In genomic region chr22:43109921-43110443, GRCh38 we compare ENCODE assay signal across 8 cellular contexts. TPM values are rescaled to one million over a fixed set of nuclear protein-coding genes. Genes with fewer than 3 reads are reported as not detected.
DNase-seq lines count a peak whose midpoint lies in the region; ATAC-seq, FAIRE-seq and TF ChIP-seq lines count a peak whose summit lies in the region.

No MANE protein-coding gene starts in this region.

- H2AK9ac ChIP-seq in IMR-90 (replicated peaks; ENCODE audit: low read depth, low read length, poor library complexity), result peak overlapping the region; percentile 7

- H4K91ac ChIP-seq in IMR-90 (ENCODE audit: insufficient read depth, low read depth, low read length), result no peak overlapping the region

- no peak overlapping the region for H2AK5ac ChIP-seq in IMR-90 (ENCODE audit: low read depth, low read length)

- H4K8ac ChIP-seq in IMR-90 (ENCODE audit: low read depth in 2 of 2, low read length in 2 of 2), result no peak overlapping the region

- ATAC-seq in IMR-90 (ENCODE audit: low read depth) (peak; percentile 30), GM12878 (no peak), HG02623 (IDR thresholded peaks at IDR 0.05; ENCODE audit: unreplicated experiment) (no peak)

- H3K14ac ChIP-seq in IMR-90 (replicated peaks; ENCODE audit: low read depth, low read length), result no peak overlapping the region

- in situ Hi-C loops in IMR-90 (cut with MboI; ENCODE audit: low sequenced_read_pairs), result no loop called here
- in situ Hi-C loops in GM12878 (cut with MboI), result no loop called here

- TF ChIP-seq RAD21 in IMR-90 (IDR thresholded peaks at IDR 0.05; ENCODE audit: low read length) (no peak), GM12878 (IDR thresholded peaks at IDR 0.05; ENCODE audit: insufficient read depth, low read depth, low read length) (no peak)

- no peaks in the 10 kb centered on the region for H3K36me3 ChIP-seq in A673 (ENCODE audit: insufficient read depth, low read length, poor library complexity, severe bottlenecking)
- no peaks in the 10 kb centered on the region for H3K36me3 ChIP-seq in IMR-90 (ENCODE audit: control insufficient read depth, insufficient read depth, low read length)
- H3K36me3 ChIP-seq in GM12878 (ENCODE audit: control insufficient read depth in 2 of 2, insufficient read depth in 2 of 2, low read length in 1 of 2), result no peaks in the 10 kb centered on the region

- no peak overlapping the region for H4K5ac ChIP-seq in IMR-90 (ENCODE audit: low read depth, low read length)

- TF ChIP-seq POLR2A in IMR-90 (IDR thresholded peaks at IDR 0.05; ENCODE audit: low read depth, low read length), result no peak
- no peak for TF ChIP-seq POLR2A in GM12878 (IDR thresholded peaks at IDR 0.05; ENCODE audit: low read depth, low read length)

- H2BK5ac ChIP-seq in IMR-90 (ENCODE audit: low read depth, low read length, poor library complexity, severe bottlenecking), result no peak overlapping the region

- H2AFZ ChIP-seq in IMR-90 (replicated peaks; ENCODE audit: low read length, poor library complexity) (peak overlapping the region; percentile 87), GM12878 (ENCODE audit: control insufficient read depth, low read depth, low read length) (peak overlapping the region; percentile 71)

- H4K20me1 ChIP-seq in IMR-90 (ENCODE audit: insufficient read depth, low read length) (no peaks in the 10 kb centered on the region), GM12878 (ENCODE audit: control insufficient read depth, insufficient read depth) (no peaks in the 10 kb centered on the region)

- H2BK20ac ChIP-seq in IMR-90 (ENCODE audit: low read depth, low read length), result no peak overlapping the region

- H3K9ac ChIP-seq in IMR-90 (ENCODE audit: low read depth, low read length) (no peak overlapping the region), GM12878 (ENCODE audit: control insufficient read depth, insufficient read depth, low read length) (peak overlapping the region; percentile 44; the same call in 1 of the 2 replicates)

- CTCF ChIA-PET in A673 (lab: Charles Lee) (no interaction called here), IMR-90 (lab: Yijun Ruan, JAX) (interaction anchor here (0.9 kb wide), 1 partner anchor 49 kb away, joined by 3 read pairs; no protein-coding TSS in a partner anchor), GM12878 (lab: Yijun Ruan, JAX) (interaction anchor here (0.9 to 1.3 kb wide), 2 partner anchors 26 to 28 kb away, joined by 3 to 5 read pairs; no protein-coding TSS in a partner anchor)

- H3K9me1 ChIP-seq in IMR-90 (ENCODE audit: insufficient read depth, low read length), result no peaks in the 10 kb centered on the region

- no TSS peak for BruUV-seq in A673 (replicated peaks; lab: Mats Ljungman, UMichigan)
- BruUV-seq in IMR-90 (replicated peaks; lab: Mats Ljungman, UMichigan), result no TSS peak
- BruUV-seq in GM12878 (replicated peaks; lab: Mats Ljungman, UMichigan), result no TSS peak

- H3K18ac ChIP-seq in IMR-90 (ENCODE audit: low read depth, low read length), result no peak overlapping the region

- H3K4me3 ChIP-seq in A673 (ENCODE audit: low read depth, low read length, poor library complexity, severe bottlenecking) (peak overlapping the region; percentile 57), IMR-90 (ENCODE audit: insufficient read depth, low read depth, low read length) (peak overlapping the region; percentile 8), GM12878 (peak overlapping the region; percentile 72), mononuclear cell (ENCODE audit: low read length) (peak overlapping the region; percentile 8)

- H3K23ac ChIP-seq in IMR-90 (ENCODE audit: low read depth, low read length), result peak overlapping the region; percentile 6; the same call in 1 of the 2 replicates

- TF ChIP-seq EP300 in GM12878 (IDR thresholded peaks at IDR 0.05; ENCODE audit: borderline replicate concordance in 1 of 2, control insufficient read depth in 1 of 2, low read depth in 2 of 2, low read length in 2 of 2), result no peak

- H3K79me2 ChIP-seq in GM12878 (ENCODE audit: control insufficient read depth, insufficient read depth, low read length), result no peaks in the 10 kb centered on the region

- no peak overlapping the region for H2BK120ac ChIP-seq in IMR-90 (ENCODE audit: low read depth, low read length)

- 6% methylated on average over 9 of the region's 32 CpGs; no CpG with 5 or more reads in 1 of the 2 experiments for WGBS in IMR-90 (ENCODE audit: extremely low coverage in 2 of 2, insufficient read length in 1 of 2), 2 experiments
- WGBS in GM12878 (ENCODE audit: insufficient coverage, insufficient replicate concordance, low lambda C conversion rate, missing lambda C conversion rate), result 16% methylated on average over 27 of the region's 32 CpGs

- DNase-seq in A673 (ENCODE audit: low spot score), result no peak
- no peak for DNase-seq in IMR-90
- no peak for DNase-seq in GM12878 (ENCODE audit: low read depth, low spot score)
- no peak for DNase-seq in activated effector memory CD4-positive, alpha-beta T cell treated with anti-CD3 and anti-CD28 coated beads, Interleukin-2, amount 50 U/mL, for 16 hours
- DNase-seq in GM19239 (ENCODE audit: insufficient read length, low spot score), result no peak
- no peak for DNase-seq in mesenteric fat pad (ENCODE audit: low spot score)

- H3K27me3 ChIP-seq in A673 (replicated peaks; ENCODE audit: insufficient read depth, low read depth, low read length, poor library complexity), result peaks cover 7% of the 10 kb centered on the region
- peaks cover 55% of the 10 kb centered on the region for H3K27me3 ChIP-seq in IMR-90 (ENCODE audit: control insufficient read depth, insufficient read depth, low read length)
- H3K27me3 ChIP-seq in GM12878 (replicated peaks in 1 of 2; ENCODE audit: control insufficient read depth in 2 of 2, insufficient read depth in 2 of 2, low read length in 1 of 2), result peaks cover 0 to 6% of the 10 kb centered on the region in 2 experiments; a peak in 3 of 4 replicates
- peaks cover 18% of the 10 kb centered on the region for H3K27me3 ChIP-seq in mononuclear cell (ENCODE audit: insufficient read depth, low read length)

- FAIRE-seq in GM12878 (lab: Jason Lieb, UNC) (peak; percentile 61), GM19239 (lab: Jason Lieb, UNC) (no peak)

- TF ChIP-seq CTCF in A673 (conservative IDR thresholded peaks at IDR 0.05; ENCODE audit: low read depth, low read length) (no peak), IMR-90 (conservative IDR thresholded peaks at IDR 0.05; ENCODE audit: low read depth, low read length) (no peak), GM12878 (IDR thresholded peaks at IDR 0.05 in 2 of 3, conservative IDR thresholded peaks at IDR 0.05 in 1 of 3; ENCODE audit: control insufficient read depth in 2 of 3, extremely low read depth in 1 of 3, insufficient read depth in 1 of 3, low read depth in 3 of 3, low read length in 3 of 3) (no peak)

- H3K27ac ChIP-seq in A673 (ENCODE audit: low read depth, low read length, poor library complexity, severe bottlenecking) (no peak overlapping the region), IMR-90 (ENCODE audit: insufficient read depth, low read length) (no peak overlapping the region), GM12878 (ENCODE audit: control insufficient read depth, insufficient read depth) (no peak overlapping the region)

- no peaks in the 10 kb centered on the region for H3K9me3 ChIP-seq in A673 (ENCODE audit: low read depth, low read length, poor library complexity, severe bottlenecking)
- H3K9me3 ChIP-seq in IMR-90 (ENCODE audit: control insufficient read depth, insufficient read depth, low read length), result no peaks in the 10 kb centered on the region
- H3K9me3 ChIP-seq in GM12878 (replicated peaks; ENCODE audit: control insufficient read depth, insufficient read depth, low read length), result no peaks in the 10 kb centered on the region
- H3K9me3 ChIP-seq in mononuclear cell (ENCODE audit: low read depth, low read length), result no peaks in the 10 kb centered on the region

- SMC1A ChIA-PET in GM12878 (lab: Charles Lee; ENCODE audit: uncharacterized antibody, unreplicated experiment), result interaction anchor here (0.7 kb wide), 1 partner anchor 406 kb away, joined by 3 read pairs; no protein-coding TSS in a partner anchor

- H3K79me1 ChIP-seq in IMR-90 (ENCODE audit: low read depth in 1 of 2, low read length in 2 of 2), result no peaks in the 10 kb centered on the region

- H3K4me1 ChIP-seq in A673 (ENCODE audit: insufficient read depth, low read length, poor library complexity, severe bottlenecking), result peaks cover 11% of the 10 kb centered on the region
- no peaks in the 10 kb centered on the region; the same call in 1 of the 2 replicates for H3K4me1 ChIP-seq in IMR-90 (ENCODE audit: control insufficient read depth, insufficient read depth, low read length)
- H3K4me1 ChIP-seq in GM12878 (ENCODE audit: control insufficient read depth, insufficient read depth, low read length), result peaks cover 7% of the 10 kb centered on the region
- peaks cover 25% of the 10 kb centered on the region for H3K4me1 ChIP-seq in mononuclear cell (ENCODE audit: insufficient read depth, low read length)

- POLR2A ChIA-PET in A673 (lab: Charles Lee; ENCODE audit: low non-redundant PET) (no interaction called here), IMR-90 (lab: Charles Lee; ENCODE audit: unreplicated experiment) (no interaction called here), GM12878 (lab: Charles Lee) (no interaction called here)

- H2BK15ac ChIP-seq in IMR-90 (ENCODE audit: low read depth, low read length), result no peak overlapping the region

- no peak overlapping the region for H3K4ac ChIP-seq in IMR-90 (ENCODE audit: low read depth, low read length)

- H3K4me2 ChIP-seq in IMR-90 (ENCODE audit: low read depth, low read length) (peak overlapping the region; percentile 60), GM12878 (ENCODE audit: control insufficient read depth, insufficient read depth) (peak overlapping the region; percentile 87)

- intact Hi-C loops in A673 (cut with micrococcal nuclease; ENCODE audit: unreplicated experiment), result no loop called here
- intact Hi-C loops in IMR-90 (cut with micrococcal nuclease), result no loop called here
- intact Hi-C loops in GM12878 (cut with micrococcal nuclease; ENCODE audit: unreplicated experiment), result no loop called here

- RAD21 ChIA-PET in GM12878 (lab: Charles Lee; ENCODE audit: unreplicated experiment), result no interaction called here

- dilution Hi-C loops in IMR-90 (cut with HindIII; ENCODE audit: low sequenced_read_pairs, unreplicated experiment), result no loop called here

- H3K56ac ChIP-seq in IMR-90 (ENCODE audit: extremely low read depth, insufficient read depth, low read length), result no peak overlapping the region

RNA-seq across cellular contexts. Expression of gene BIK, which starts 0.6 kb away (rescaled TPM):
- 1.8 and 2.0 TPM in 2 replicates for total RNA-seq in A673 (2021)
- total RNA-seq in IMR-90 (2012; rRNA removed), result 0.18 and 0.28 TPM in 2 replicates
- 0.19 TPM in 1 of 2 replicates, not detected in the other for polyA plus RNA-seq in IMR-90 (2012; rRNA removed)
- 0.21 and 0.22 TPM in 2 replicates for polyA plus RNA-seq in IMR-90 (2012; cell fraction: cytosol; rRNA removed)
- polyA plus RNA-seq in IMR-90 (2012; cell fraction: nucleus; rRNA removed; ENCODE audit: low replicate concordance), result 0.14 TPM in 1 of 2 replicates, not detected in the other
- not detected in 2 replicates for total RNA-seq in GM12878 (2013; cell fraction: nucleolus; rRNA removed)
- 9.8 and 10.5 TPM in 2 replicates for total RNA-seq in GM12878 (2014; rRNA removed)
- 2.7 TPM in 2 replicates for total RNA-seq in GM12878 (2014; rRNA removed; fragmentation: Illumina TruSeq; extraction: Trizol)
- 6.3 and 8.0 TPM in 2 replicates for total RNA-seq in GM12878 (2021)
- 2.3 TPM for polyA plus RNA-seq in GM12878 (2011; ENCODE audit: low read depth)
- polyA plus RNA-seq in GM12878 (2011; rRNA removed), result 0.16 and 0.33 TPM in 2 replicates
- polyA plus RNA-seq in GM12878 (2011; cell fraction: cytosol; rRNA removed), result 1.0 and 1.1 TPM in 2 replicates
- 0.70 and 1.0 TPM in 2 replicates for polyA plus RNA-seq in GM12878 (2011; cell fraction: nucleus; rRNA removed)
- polyA plus RNA-seq in GM12878 (2012), result 2.5 and 3.6 TPM in 2 replicates
- polyA plus RNA-seq in GM12878 (2014; fragmentation: Illumina TruSeq; extraction: Trizol), result 1.6 TPM in 1 of 2 replicates, not detected in the other
- 1 to 10 TPM; 1.4 to 1.5 TPM for polyA plus RNA-seq in GM12878 (2014; fragmentation: Nextera tagmentation; extraction: Ambion mirVana)
- 7.5 TPM in 2 replicates for polyA plus RNA-seq in GM12878 (2014; rRNA removed)
- polyA plus RNA-seq in GM12878 (2016; fragmentation: Nextera tagmentation; extraction: Ambion mirVana), result 1 to 10 TPM; 5.1 to 5.6 TPM
- polyA minus RNA-seq in GM12878 (2011; rRNA and poly(A)+ RNA removed), result not detected in 2 replicates
- polyA minus RNA-seq in GM12878 (2011; cell fraction: cytosol; rRNA and poly(A)+ RNA removed), result not detected in 2 replicates
- polyA minus RNA-seq in GM12878 (2011; cell fraction: nucleus; rRNA and poly(A)+ RNA removed), result not detected in 2 replicates
- 2.1 TPM for total RNA-seq in mononuclear cell
- not detected for total RNA-seq in mesenteric fat pad

RNA-seq across cellular contexts. Expression of gene TTLL1, which starts 20.8 kb away (rescaled TPM):
- total RNA-seq in A673 (2021) (6.4 and 6.8 TPM in 2 replicates), IMR-90 (2012; rRNA removed) (9.7 and 10.8 TPM in 2 replicates), GM12878 (2014; rRNA removed) (2.8 and 3.4 TPM in 2 replicates), GM12878 (2014; rRNA removed; fragmentation: Illumina TruSeq; extraction: Trizol) (3.7 and 3.8 TPM in 2 replicates), GM12878 (2021) (2.6 and 3.5 TPM in 2 replicates), mononuclear cell (2.8 TPM), mesenteric fat pad (4.9 TPM)
- polyA plus RNA-seq in IMR-90 (2012; rRNA removed) (12.7 and 13.2 TPM in 2 replicates), GM12878 (2011; rRNA removed) (2.2 TPM in 2 replicates), GM12878 (2014; fragmentation: Illumina TruSeq; extraction: Trizol) (4.8 and 5.6 TPM in 2 replicates), GM12878 (2014; fragmentation: Nextera tagmentation; extraction: Ambion mirVana) (under 1 TPM; 0.39 to 0.80 TPM), GM12878 (2014; rRNA removed) (4.5 and 4.9 TPM in 2 replicates), GM12878 (2016; fragmentation: Nextera tagmentation; extraction: Ambion mirVana) (1 to 10 TPM; 3.9 to 4.4 TPM)
- 10.6 and 14.0 TPM in 2 replicates for polyA plus RNA-seq in IMR-90 (2012; cell fraction: cytosol; rRNA removed)
- 5.5 and 9.0 TPM in 2 replicates for polyA plus RNA-seq in IMR-90 (2012; cell fraction: nucleus; rRNA removed; ENCODE audit: low replicate concordance)
- 2.4 and 2.7 TPM in 2 replicates for total RNA-seq in GM12878 (2013; cell fraction: nucleolus; rRNA removed)
- polyA plus RNA-seq in GM12878 (2011; ENCODE audit: low read depth), result 2.8 TPM
- polyA plus RNA-seq in GM12878 (2011; cell fraction: cytosol; rRNA removed), result 2.9 and 3.4 TPM in 2 replicates
- polyA plus RNA-seq in GM12878 (2011; cell fraction: nucleus; rRNA removed), result 1.7 TPM in 2 replicates
- polyA plus RNA-seq in GM12878 (2012), result 3.8 TPM in 2 replicates
- polyA minus RNA-seq in GM12878 (2011; rRNA and poly(A)+ RNA removed), result 2.5 and 3.7 TPM in 2 replicates
- polyA minus RNA-seq in GM12878 (2011; cell fraction: cytosol; rRNA and poly(A)+ RNA removed), result 1.4 TPM in 1 of 2 replicates, not detected in the other
- polyA minus RNA-seq in GM12878 (2011; cell fraction: nucleus; rRNA and poly(A)+ RNA removed), result 0.24 TPM in 1 of 2 replicates, not detected in the other

RNA-seq across cellular contexts. Expression of gene MCAT, which starts 33.2 kb away (rescaled TPM):
- total RNA-seq in A673 (2021) (31.6 and 32.2 TPM in 2 replicates), IMR-90 (2012; rRNA removed) (7.3 and 8.3 TPM in 2 replicates), GM12878 (2014; rRNA removed) (20.6 and 22.3 TPM in 2 replicates), GM12878 (2014; rRNA removed; fragmentation: Illumina TruSeq; extraction: Trizol) (9.9 and 11.8 TPM in 2 replicates), GM12878 (2021) (26.2 and 26.5 TPM in 2 replicates), mononuclear cell (5.1 TPM), mesenteric fat pad (11.5 TPM)
- polyA plus RNA-seq in IMR-90 (2012; rRNA removed) (19.7 and 21.2 TPM in 2 replicates), GM12878 (2011; rRNA removed) (12.1 and 16.5 TPM in 2 replicates), GM12878 (2014; fragmentation: Illumina TruSeq; extraction: Trizol) (5.3 and 11.9 TPM in 2 replicates), GM12878 (2014; fragmentation: Nextera tagmentation; extraction: Ambion mirVana) (10 to 100 TPM in 1 of 2 experiments, 1 to 10 TPM in 1; 3.6 to 10.8 TPM), GM12878 (2014; rRNA removed) (29.1 and 30.8 TPM in 2 replicates), GM12878 (2016; fragmentation: Nextera tagmentation; extraction: Ambion mirVana) (10 to 100 TPM; 22.1 to 26.4 TPM)
- 25.4 and 27.1 TPM in 2 replicates for polyA plus RNA-seq in IMR-90 (2012; cell fraction: cytosol; rRNA removed)
- polyA plus RNA-seq in IMR-90 (2012; cell fraction: nucleus; rRNA removed; ENCODE audit: low replicate concordance), result 11.1 and 16.6 TPM in 2 replicates
- total RNA-seq in GM12878 (2013; cell fraction: nucleolus; rRNA removed), result 32.5 and 52.1 TPM in 2 replicates
- polyA plus RNA-seq in GM12878 (2011; ENCODE audit: low read depth), result 4.2 TPM
- polyA plus RNA-seq in GM12878 (2011; cell fraction: cytosol; rRNA removed), result 22.5 and 34.9 TPM in 2 replicates
- polyA plus RNA-seq in GM12878 (2011; cell fraction: nucleus; rRNA removed), result 15.9 and 25.4 TPM in 2 replicates
- polyA plus RNA-seq in GM12878 (2012), result 10.8 and 11.2 TPM in 2 replicates
- polyA minus RNA-seq in GM12878 (2011; rRNA and poly(A)+ RNA removed), result 10.9 and 19.5 TPM in 2 replicates
- 7.1 and 9.0 TPM in 2 replicates for polyA minus RNA-seq in GM12878 (2011; cell fraction: cytosol; rRNA and poly(A)+ RNA removed)
- polyA minus RNA-seq in GM12878 (2011; cell fraction: nucleus; rRNA and poly(A)+ RNA removed), result 5.9 and 15.7 TPM in 2 replicates

RNA-seq across cellular contexts. Expression of gene TSPO, which starts 41.4 kb away (rescaled TPM):
- total RNA-seq in A673 (2021), result 105 and 127 TPM in 2 replicates
- total RNA-seq in IMR-90 (2012; rRNA removed), result 94.7 and 115 TPM in 2 replicates
- polyA plus RNA-seq in IMR-90 (2012; rRNA removed), result 297 and 401 TPM in 2 replicates
- polyA plus RNA-seq in IMR-90 (2012; cell fraction: cytosol; rRNA removed), result 415 and 627 TPM in 2 replicates
- 93.4 and 268 TPM in 2 replicates for polyA plus RNA-seq in IMR-90 (2012; cell fraction: nucleus; rRNA removed; ENCODE audit: low replicate concordance)
- total RNA-seq in GM12878 (2013; cell fraction: nucleolus; rRNA removed), result 4.2 and 6.8 TPM in 2 replicates
- total RNA-seq in GM12878 (2014; rRNA removed), result 41.3 and 50.5 TPM in 2 replicates
- total RNA-seq in GM12878 (2014; rRNA removed; fragmentation: Illumina TruSeq; extraction: Trizol), result 4.9 and 6.6 TPM in 2 replicates
- total RNA-seq in GM12878 (2021), result 25.8 and 31.6 TPM in 2 replicates
- polyA plus RNA-seq in GM12878 (2011; ENCODE audit: low read depth), result 6.8 TPM
- polyA plus RNA-seq in GM12878 (2011; rRNA removed), result 6.1 and 11.7 TPM in 2 replicates
- polyA plus RNA-seq in GM12878 (2011; cell fraction: cytosol; rRNA removed), result 23.6 and 34.9 TPM in 2 replicates
- polyA plus RNA-seq in GM12878 (2011; cell fraction: nucleus; rRNA removed), result 19.5 and 31.3 TPM in 2 replicates
- 14.1 and 30.7 TPM in 2 replicates for polyA plus RNA-seq in GM12878 (2012)
- polyA plus RNA-seq in GM12878 (2014; fragmentation: Illumina TruSeq; extraction: Trizol), result 1.4 TPM in 1 of 2 replicates, not detected in the other
- 1 to 10 TPM; 1.8 to 3.4 TPM for polyA plus RNA-seq in GM12878 (2014; fragmentation: Nextera tagmentation; extraction: Ambion mirVana)
- polyA plus RNA-seq in GM12878 (2014; rRNA removed), result 41.1 and 46.8 TPM in 2 replicates
- 10 to 100 TPM; 27.1 to 30.8 TPM for polyA plus RNA-seq in GM12878 (2016; fragmentation: Nextera tagmentation; extraction: Ambion mirVana)
- 1.7 and 11.1 TPM in 2 replicates for polyA minus RNA-seq in GM12878 (2011; rRNA and poly(A)+ RNA removed)
- 3.7 and 5.5 TPM in 2 replicates for polyA minus RNA-seq in GM12878 (2011; cell fraction: cytosol; rRNA and poly(A)+ RNA removed)
- polyA minus RNA-seq in GM12878 (2011; cell fraction: nucleus; rRNA and poly(A)+ RNA removed), result 3.1 and 6.0 TPM in 2 replicates
- 217 TPM for total RNA-seq in mononuclear cell
- total RNA-seq in mesenteric fat pad, result 305 TPM

Comparison
In these comparisons a context has a peak if more than half of its experiments do, and no peak if none do; other contexts are left out.
1. H3K4me3 ChIP-seq: peak in every context shown above with its lines; median percentile 72 in GM12878; 57 in A673; 8 in IMR-90; 8 in mononuclear cell.